8 cellular contexts compared by ENCODE assay signal in the genomic region with DNA sequence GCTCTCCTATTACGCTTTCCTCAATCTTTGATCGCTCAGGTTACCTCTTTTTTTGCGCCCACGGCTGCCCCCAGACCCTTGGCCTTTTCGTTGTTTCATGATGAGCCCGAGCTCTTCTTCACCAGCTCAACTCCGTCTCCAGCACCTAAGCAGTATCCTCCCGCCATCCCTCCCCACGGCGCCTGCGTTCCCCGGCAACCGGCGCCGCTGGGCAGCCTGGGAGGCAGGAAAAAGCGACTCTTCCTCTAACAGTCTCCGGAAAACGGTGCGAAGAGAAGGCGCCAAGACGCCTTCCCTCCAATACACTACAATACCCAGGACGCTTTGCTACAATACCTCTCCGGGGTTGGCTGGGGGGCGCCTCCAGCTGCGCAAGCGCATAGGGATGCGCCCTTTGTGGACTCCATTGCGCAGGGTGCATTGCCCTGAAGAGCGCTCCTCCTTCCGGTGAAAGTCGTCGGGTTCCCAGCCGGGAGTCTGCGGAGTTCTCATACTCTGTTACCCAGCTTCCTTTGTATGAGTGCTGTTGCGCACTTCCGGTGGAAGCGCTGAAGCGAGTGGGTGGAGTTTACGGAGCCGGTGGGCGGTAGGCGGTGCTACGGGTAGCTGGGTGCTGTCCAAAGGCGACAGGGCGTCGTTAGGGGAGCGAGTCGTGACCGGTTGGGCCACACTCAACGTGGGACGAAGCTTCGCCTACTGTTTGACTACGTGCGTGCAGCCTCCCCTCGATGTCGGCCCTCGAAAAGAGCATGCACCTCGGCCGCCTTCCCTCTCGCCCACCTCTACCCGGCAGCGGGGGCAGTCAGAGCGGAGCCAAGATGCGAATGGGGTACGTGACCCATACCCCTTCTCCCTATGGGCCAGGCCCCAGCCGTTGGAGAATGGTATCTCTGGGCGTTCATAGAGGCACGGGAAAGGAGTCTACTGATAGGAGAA. TPM values are rescaled to one million over a fixed set of nuclear protein-coding genes. Genes with fewer than 3 reads are reported as not detected.
A peak's percentile ranks its signal among the peaks of the same experiment; 100 is the strongest.
DNase-seq lines count a peak whose midpoint lies in the region; FAIRE-seq and TF ChIP-seq lines count a peak whose summit lies in the region.

A gene with protein sequence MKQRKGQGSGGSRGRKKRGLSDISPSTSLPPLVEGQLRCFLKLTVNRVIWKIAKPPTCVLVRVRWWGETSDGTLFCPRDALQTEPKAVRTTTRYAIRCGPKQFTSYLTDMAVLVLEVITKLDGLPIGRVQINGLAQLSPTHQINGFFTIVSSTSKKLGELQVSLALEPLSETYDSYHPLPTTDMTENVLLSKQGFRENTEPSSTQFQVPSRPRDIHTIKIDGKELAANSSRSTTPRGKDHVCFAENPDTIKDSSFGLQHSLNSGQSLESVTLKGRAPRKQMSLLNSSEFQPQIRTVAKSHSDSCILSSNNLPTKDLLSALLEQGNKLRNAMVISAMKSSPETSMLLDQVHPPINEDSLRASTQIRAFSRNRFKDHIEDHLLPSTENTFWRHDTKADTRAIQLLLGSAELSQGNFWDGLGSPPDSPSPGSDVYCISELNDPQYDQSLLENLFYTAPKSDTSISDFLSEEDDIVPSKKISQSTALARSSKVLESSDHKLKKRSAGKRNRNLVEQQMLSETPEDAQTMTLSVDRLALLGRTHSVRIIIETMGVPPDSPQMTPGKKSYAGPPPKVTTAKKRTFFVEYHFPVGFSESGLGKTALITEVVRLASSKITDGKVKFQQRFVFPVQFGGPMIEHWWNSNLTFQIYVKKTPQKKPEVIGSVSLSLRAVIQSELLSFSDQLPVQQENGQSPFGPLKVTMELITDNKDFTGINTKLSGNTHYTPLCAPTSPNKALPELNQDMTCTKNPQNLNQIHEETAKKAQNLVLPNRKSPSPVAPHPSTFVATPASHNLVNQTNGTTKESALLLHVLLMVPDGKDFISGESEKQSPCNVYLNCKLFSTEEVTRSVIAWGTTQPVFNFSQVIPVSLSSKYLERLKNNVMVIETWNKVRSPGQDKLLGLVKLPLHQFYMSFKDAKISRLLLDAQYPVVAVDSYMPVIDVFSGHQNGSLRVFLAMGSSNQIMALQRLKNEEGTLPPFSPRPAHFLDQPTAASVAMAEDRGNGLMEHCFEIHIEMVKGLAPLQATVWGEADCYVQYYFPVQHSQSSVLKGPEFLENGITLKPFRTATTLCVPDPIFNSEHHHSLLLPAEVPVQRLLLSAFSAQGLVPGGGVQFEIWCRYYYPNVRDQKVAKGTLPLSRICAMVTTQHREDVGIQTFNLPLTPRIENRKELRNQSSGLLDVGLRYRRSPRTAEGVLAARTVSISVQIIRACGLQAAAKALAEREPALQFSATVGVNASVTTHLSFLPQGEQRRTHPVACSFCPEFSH (N-terminal part only) (minus strand): TSS at position 309 of the 936 bp plus-strand sequence. CDS start 210 bp downstream, at position 99.
A gene with protein sequence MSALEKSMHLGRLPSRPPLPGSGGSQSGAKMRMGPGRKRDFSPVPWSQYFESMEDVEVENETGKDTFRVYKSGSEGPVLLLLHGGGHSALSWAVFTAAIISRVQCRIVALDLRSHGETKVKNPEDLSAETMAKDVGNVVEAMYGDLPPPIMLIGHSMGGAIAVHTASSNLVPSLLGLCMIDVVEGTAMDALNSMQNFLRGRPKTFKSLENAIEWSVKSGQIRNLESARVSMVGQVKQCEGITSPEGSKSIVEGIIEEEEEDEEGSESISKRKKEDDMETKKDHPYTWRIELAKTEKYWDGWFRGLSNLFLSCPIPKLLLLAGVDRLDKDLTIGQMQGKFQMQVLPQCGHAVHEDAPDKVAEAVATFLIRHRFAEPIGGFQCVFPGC (plus strand): TSS at position 596 of the 936 bp plus-strand sequence. CDS start 133 bp downstream, at position 729.

- peaks cover 12% of the 10 kb centered on the region for H3K36me3 ChIP-seq in SJSA1
- H3K36me3 ChIP-seq in neuronal stem cell (replicated peaks in 1 of 2; ENCODE audit: control insufficient read depth in 2 of 2, insufficient read depth in 2 of 2, low read length in 2 of 2): peaks cover 6 to 47% of the 10 kb centered on the region in 2 donors

- H3K23ac ChIP-seq in neuronal stem cell (ENCODE audit: low read depth, low read length, poor library complexity): peak within 1 kb of the TSS; percentile 45

- H3K4me3 ChIP-seq in HFF-Myc (replicated peaks; ENCODE audit: low read depth, low read length) (peak within 1 kb of the TSS; percentile 81), SJSA1 (peak within 1 kb of the TSS; percentile 59), neuronal stem cell (ENCODE audit: low read length in 2 of 2) (peak within 1 kb of the TSS; percentile 93 to 94)

- H3K27me3 ChIP-seq in SJSA1 (replicated peaks) (no peaks in the 10 kb centered on the region), neuronal stem cell (ENCODE audit: control insufficient read depth in 3 of 3, insufficient read depth in 3 of 3, low read depth in 1 of 3, low read length in 3 of 3) (peaks cover 0 to 2% (median 0%) of the 10 kb centered on the region in 3 experiments)

- H2BK5ac ChIP-seq in neuronal stem cell (ENCODE audit: low read length): peak within 1 kb of the TSS; percentile 87

- peak within 1 kb of the TSS; percentile 98 for H3K14ac ChIP-seq in neuronal stem cell (ENCODE audit: low read length)

- no peak within 1 kb of the TSS for H2BK120ac ChIP-seq in neuronal stem cell (ENCODE audit: low read depth, low read length)

- peak; percentile 100 for DNase-seq in GM04504 (ENCODE audit: low read depth)
- DNase-seq in HFF-Myc (ENCODE audit: extremely low read depth, low read depth): peak; percentile 99
- peak; percentile 100 for DNase-seq in MV-4-11 (lab: John Stamatoyannopoulos, UW)
- peak; percentile 95 to 96 for DNase-seq in SJSA1 (ENCODE audit: low read depth in 1 of 2, low spot score in 2 of 2)
- DNase-seq in activated naive CD4-positive, alpha-beta T cell (lab: John Stamatoyannopoulos, UW): peak; percentile 87 to 95 (median 93)
- DNase-seq in frontal cortex (ENCODE audit: low spot score in 2 of 2): peak; percentile 77 to 87
- peak; percentile 99 for DNase-seq in neuronal stem cell (ENCODE audit: low spot score)

- H3K27ac ChIP-seq in SJSA1 (peak within 1 kb of the TSS; percentile 48), neuronal stem cell (replicated peaks; ENCODE audit: low read length) (peak within 1 kb of the TSS; percentile 86)

- H3K9me3 ChIP-seq in SJSA1 (replicated peaks) (no peaks in the 10 kb centered on the region), neuronal stem cell (replicated peaks in 1 of 2; ENCODE audit: control insufficient read depth in 2 of 2, insufficient read depth in 1 of 2, low read depth in 1 of 2, low read length in 2 of 2) (no peaks in the 10 kb centered on the region)

- H3K79me1 ChIP-seq in neuronal stem cell (ENCODE audit: low read depth, low read length): peaks cover 3% of the 10 kb centered on the region

- WGBS in neuronal stem cell (ENCODE audit: extremely low coverage in 2 of 2, insufficient read length in 2 of 2, insufficient replicate concordance in 1 of 2), 2 donors: no CpG with 5 or more reads among the region's 68 CpGs

- H3K18ac ChIP-seq in neuronal stem cell (ENCODE audit: low read length): peak within 1 kb of the TSS; percentile 98

- no peak within 1 kb of the TSS for H2AK5ac ChIP-seq in neuronal stem cell (ENCODE audit: low read depth, low read length)

- H2BK12ac ChIP-seq in neuronal stem cell (ENCODE audit: low read length): no peak within 1 kb of the TSS

- peak within 1 kb of the TSS; percentile 95 for H2AFZ ChIP-seq in neuronal stem cell (ENCODE audit: low read length)

- no peak within 1 kb of the TSS for H4K8ac ChIP-seq in neuronal stem cell (ENCODE audit: low read depth, low read length)

- H3K4me2 ChIP-seq in neuronal stem cell (ENCODE audit: insufficient read depth, low read length, poor library complexity, severe bottlenecking): peak within 1 kb of the TSS; percentile 63

- H3K9ac ChIP-seq in neuronal stem cell (ENCODE audit: low read depth, low read length, poor library complexity): peak within 1 kb of the TSS; percentile 98

- no peak within 1 kb of the TSS for H4K91ac ChIP-seq in neuronal stem cell (ENCODE audit: low read depth, low read length, poor library complexity)

- H3K4ac ChIP-seq in neuronal stem cell (ENCODE audit: low read length): no peak within 1 kb of the TSS

- H3K4me1 ChIP-seq in SJSA1 (replicated peaks): 0 out of 2 replicates have a peak, but pooled peaks cover 6% of the 10 kb centered on the region
- peaks cover 4 to 7% of the 10 kb centered on the region in 2 donors for H3K4me1 ChIP-seq in neuronal stem cell (ENCODE audit: control insufficient read depth in 2 of 2, insufficient read depth in 1 of 2, low read depth in 1 of 2, low read length in 2 of 2)

- FAIRE-seq in frontal cortex (lab: Jason Lieb, UNC): peak; percentile 34

- TF ChIP-seq CTCF in HFF-Myc (IDR thresholded peaks at IDR 0.05; ENCODE audit: low read depth, low read length, missing control alignments): peak; percentile 38
- TF ChIP-seq CTCF in subcutaneous adipose tissue (IDR thresholded peaks at IDR 0.05; ENCODE audit: low read depth): no peak

- peak within 1 kb of the TSS; percentile 93 for H2BK15ac ChIP-seq in neuronal stem cell (ENCODE audit: low read length)

RNA-seq across cellular contexts. Expression of the first gene that starts in this region (rescaled TPM):
- 8.9 and 13.9 TPM in 2 replicates for total RNA-seq in SJSA1 (2014; rRNA removed; shearing (Covaris generic))
- 11.8 TPM for total RNA-seq in frontal cortex
- polyA plus RNA-seq in neuronal stem cell (2013, experiment 1 of 2): 12.3 TPM
- 11.5 TPM for polyA plus RNA-seq in neuronal stem cell (2013, experiment 2 of 2)
- total RNA-seq in subcutaneous adipose tissue: 10 to 100 TPM; 15.6 to 33.8 (median 17.5) TPM

RNA-seq across cellular contexts. Expression of the second gene that starts in this region (rescaled TPM):
- 24.5 and 33.8 TPM in 2 replicates for total RNA-seq in SJSA1 (2014; rRNA removed; shearing (Covaris generic))
- 45.7 TPM for total RNA-seq in frontal cortex
- 48.7 TPM for polyA plus RNA-seq in neuronal stem cell (2013, experiment 1 of 2)
- 53.0 TPM for polyA plus RNA-seq in neuronal stem cell (2013, experiment 2 of 2)
- 10 to 100 TPM; 15.0 to 26.3 (median 19.6) TPM for total RNA-seq in subcutaneous adipose tissue

Comparison
In these comparisons a context has a peak if more than half of its experiments do, and no peak if none do; other contexts are left out.
1. Peak in every context shown above with its lines: DNase-seq, H3K4me3 ChIP-seq and H3K27ac ChIP-seq.